ENCODE assay signal across 28 cellular contexts in genomic region chr17:13409455-13409854, GRCh38.
"Had no signal": no experiment of that assay in that cellular context is flagged by ENCODE, and none has a peak within 500 bp of the region (broad histone marks: within the 10 kb centered on the region; RNA-seq: fewer than 3 reads in every experiment).

No MANE protein-coding gene starts in this region.

- DNase-seq: activated B cell treated with CpG ODN at 0.5 μM for 24 hours; activated CD4-positive, alpha-beta T cell treated with anti-CD3 and anti-CD28 coated beads for 48 hours; activated CD4-positive, alpha-beta T cell treated with anti-CD3 and anti-CD28 coated beads, Interleukin-2, amount 50 U/mL, for 1 hour; activated CD4-positive, alpha-beta T cell treated with anti-CD3 and anti-CD28 coated beads, Interleukin-2, amount 50 U/mL, for 48 hours; activated CD8-positive, alpha-beta memory T cell treated with anti-CD3 and anti-CD28 coated beads for 24 hours; activated CD8-positive, alpha-beta T cell treated with anti-CD3 and anti-CD28 coated beads for 36 hours; activated effector memory CD4-positive, alpha-beta T cell treated with Interleukin-2 at 50 U/mL for 16 hours; activated gamma-delta T cell treated with Interleukin-2 at 50 U/mL for 16 hours; activated naive CD4-positive, alpha-beta T cell treated with anti-CD3 and anti-CD28 coated beads, Interleukin-2, amount 50 U/mL, for 16 hours; activated naive CD4-positive, alpha-beta T cell treated with Interleukin-2 at 50 U/mL for 16 hours; activated T-cell treated with anti-CD3 and anti-CD28 coated beads, Interleukin-2, amount 50 U/mL, for 4 hours; amniotic stem cell; anterior cingulate cortex; body of pancreas; caudate nucleus; effector CD8-positive, alpha-beta T cell; esophagus squamous epithelium; foreskin melanocyte; head of caudate nucleus; T-helper 17 cell; T1000; WERI-Rb-1 had no signal

- H3K9me3 Mint-ChIP-seq: activated B cell treated with CpG ODN at 0.5 μM for 24 hours; activated CD8-positive, alpha-beta T cell treated with anti-CD3 and anti-CD28 coated beads for 36 hours; activated T-cell treated with anti-CD3 and anti-CD28 coated beads, Interleukin-2, amount 50 U/mL, for 4 hours; activated T-helper 17 cell treated with anti-CD3 and anti-CD28 coated beads, Interleukin-2, amount 50 U/mL, for 72 hours; T-helper 2 cell treated with Interferon-gamma antibody and Interleukin-4, amounts not matched to agents 5 μg/mL and 100 μg/mL, for 36 hours had no signal

- H3K4me3 ChIP-seq: body of pancreas, esophagus squamous epithelium, gastroesophageal sphincter had no signal

- H3K27ac ChIP-seq: body of pancreas, epithelial cell of prostate, esophagus squamous epithelium, gastroesophageal sphincter, WERI-Rb-1 had no signal

- H3K4me3 Mint-ChIP-seq: activated B cell treated with CpG ODN at 0.5 μM for 24 hours; activated CD8-positive, alpha-beta T cell treated with anti-CD3 and anti-CD28 coated beads for 36 hours; activated naive CD8-positive, alpha-beta T cell; activated T-cell treated with anti-CD3 and anti-CD28 coated beads, Interleukin-2, amount 50 U/mL, for 4 hours; activated T-helper 17 cell treated with anti-CD3 and anti-CD28 coated beads, Interleukin-2, amount 50 U/mL, for 72 hours; T-helper 17 cell; T-helper 2 cell treated with Interferon-gamma antibody and Interleukin-4, amounts not matched to agents 5 μg/mL and 100 μg/mL, for 36 hours had no signal

- H3K27me3 Mint-ChIP-seq: activated B cell treated with CpG ODN at 0.5 μM for 24 hours had no signal

- H3K36me3 Mint-ChIP-seq: activated naive CD8-positive, alpha-beta T cell had no signal

- H3K27ac Mint-ChIP-seq: activated B cell treated with CpG ODN at 0.5 μM for 24 hours; activated CD8-positive, alpha-beta T cell treated with anti-CD3 and anti-CD28 coated beads for 36 hours; activated naive CD8-positive, alpha-beta T cell; activated T-helper 17 cell treated with anti-CD3 and anti-CD28 coated beads, Interleukin-2, amount 50 U/mL, for 72 hours; T-helper 17 cell; T-helper 2 cell treated with Interferon-gamma antibody and Interleukin-4, amounts not matched to agents 5 μg/mL and 100 μg/mL, for 36 hours had no signal

- ATAC-seq: activated CD4-positive, CD25-positive, alpha-beta regulatory T cell treated with anti-CD3 and anti-CD28 coated beads, Interleukin-2, amount 50 U/mL, for 24 hours; activated CD8-positive, alpha-beta T cell treated with anti-CD3 and anti-CD28 coated beads for 36 hours; activated T-cell treated with anti-CD3 and anti-CD28 coated beads, Interleukin-2, amount 50 U/mL, for 4 hours; activated T-helper 17 cell treated with anti-CD3 and anti-CD28 coated beads, Interleukin-2, amount 50 U/mL, for 72 hours; body of pancreas; gastroesophageal sphincter; T-helper 17 cell had no signal

- H3K4me1 Mint-ChIP-seq: activated B cell treated with CpG ODN at 0.5 μM for 24 hours; activated T-helper 17 cell treated with anti-CD3 and anti-CD28 coated beads, Interleukin-2, amount 50 U/mL, for 72 hours; T-helper 17 cell had no signal
